In the genomic region with DNA sequence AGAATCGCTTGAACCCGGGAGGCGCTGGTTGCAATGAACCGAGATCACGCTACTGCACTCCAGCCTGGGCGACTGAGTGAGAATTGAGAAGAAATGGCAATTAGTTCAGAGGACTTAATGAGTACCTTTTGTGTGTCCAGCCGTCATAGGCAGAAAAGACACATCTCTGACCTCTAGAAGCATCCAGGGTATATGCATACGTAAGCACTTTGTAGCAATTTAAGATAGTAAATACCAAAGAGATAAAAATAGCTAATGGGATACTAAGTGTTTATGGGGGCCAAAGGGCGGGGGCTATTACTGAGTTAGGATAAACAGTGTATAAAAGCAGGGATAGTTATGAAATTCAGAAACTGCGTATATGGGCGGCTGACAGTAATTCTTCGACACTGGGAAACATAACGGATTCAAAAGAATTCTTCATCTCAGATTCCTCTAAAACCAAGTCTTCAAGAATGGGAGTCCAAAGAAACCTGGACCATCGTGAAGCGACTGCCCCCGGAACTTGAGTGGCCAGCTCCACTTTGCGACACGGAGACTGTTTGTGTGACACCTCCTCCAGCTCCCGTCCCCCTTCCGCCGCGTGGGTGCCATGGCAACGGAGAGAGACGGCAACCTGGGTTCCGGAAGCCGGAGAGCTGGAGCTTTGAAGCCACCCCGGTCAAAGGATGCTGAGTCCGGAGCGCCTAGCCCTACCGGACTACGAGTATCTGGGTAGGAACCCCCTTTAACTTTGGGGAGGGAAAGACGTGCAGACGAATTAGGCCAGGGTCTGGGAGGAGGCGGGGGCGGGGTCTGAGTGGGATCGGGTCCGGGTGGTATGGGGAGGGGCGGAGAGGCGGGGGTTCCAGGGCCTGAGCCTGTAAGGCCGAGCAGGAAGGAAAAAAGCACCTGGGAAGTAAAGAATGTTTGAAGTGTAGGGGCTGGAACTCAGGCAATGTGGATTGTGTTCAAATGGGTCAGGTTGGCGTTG, we compare ENCODE assay signal across 1 cellular context.
TF ChIP-seq lines count a peak whose summit lies in the region.

A gene with protein sequence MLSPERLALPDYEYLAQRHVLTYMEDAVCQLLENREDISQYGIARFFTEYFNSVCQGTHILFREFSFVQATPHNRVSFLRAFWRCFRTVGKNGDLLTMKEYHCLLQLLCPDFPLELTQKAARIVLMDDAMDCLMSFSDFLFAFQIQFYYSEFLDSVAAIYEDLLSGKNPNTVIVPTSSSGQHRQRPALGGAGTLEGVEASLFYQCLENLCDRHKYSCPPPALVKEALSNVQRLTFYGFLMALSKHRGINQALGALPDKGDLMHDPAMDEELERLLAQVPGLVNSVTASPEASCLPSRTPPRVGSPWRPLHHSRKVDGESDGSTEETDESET (plus strand): TSS at position 624 of the 973 bp plus-strand sequence. CDS start 45 bp downstream, at position 669.

TF ChIP-seq in HepG2, 621 proteins besides CTCF, POLR2A, EP300 and RAD21 (continued from another document and continues in another):
- TF ChIP-seq, protein P1, sequence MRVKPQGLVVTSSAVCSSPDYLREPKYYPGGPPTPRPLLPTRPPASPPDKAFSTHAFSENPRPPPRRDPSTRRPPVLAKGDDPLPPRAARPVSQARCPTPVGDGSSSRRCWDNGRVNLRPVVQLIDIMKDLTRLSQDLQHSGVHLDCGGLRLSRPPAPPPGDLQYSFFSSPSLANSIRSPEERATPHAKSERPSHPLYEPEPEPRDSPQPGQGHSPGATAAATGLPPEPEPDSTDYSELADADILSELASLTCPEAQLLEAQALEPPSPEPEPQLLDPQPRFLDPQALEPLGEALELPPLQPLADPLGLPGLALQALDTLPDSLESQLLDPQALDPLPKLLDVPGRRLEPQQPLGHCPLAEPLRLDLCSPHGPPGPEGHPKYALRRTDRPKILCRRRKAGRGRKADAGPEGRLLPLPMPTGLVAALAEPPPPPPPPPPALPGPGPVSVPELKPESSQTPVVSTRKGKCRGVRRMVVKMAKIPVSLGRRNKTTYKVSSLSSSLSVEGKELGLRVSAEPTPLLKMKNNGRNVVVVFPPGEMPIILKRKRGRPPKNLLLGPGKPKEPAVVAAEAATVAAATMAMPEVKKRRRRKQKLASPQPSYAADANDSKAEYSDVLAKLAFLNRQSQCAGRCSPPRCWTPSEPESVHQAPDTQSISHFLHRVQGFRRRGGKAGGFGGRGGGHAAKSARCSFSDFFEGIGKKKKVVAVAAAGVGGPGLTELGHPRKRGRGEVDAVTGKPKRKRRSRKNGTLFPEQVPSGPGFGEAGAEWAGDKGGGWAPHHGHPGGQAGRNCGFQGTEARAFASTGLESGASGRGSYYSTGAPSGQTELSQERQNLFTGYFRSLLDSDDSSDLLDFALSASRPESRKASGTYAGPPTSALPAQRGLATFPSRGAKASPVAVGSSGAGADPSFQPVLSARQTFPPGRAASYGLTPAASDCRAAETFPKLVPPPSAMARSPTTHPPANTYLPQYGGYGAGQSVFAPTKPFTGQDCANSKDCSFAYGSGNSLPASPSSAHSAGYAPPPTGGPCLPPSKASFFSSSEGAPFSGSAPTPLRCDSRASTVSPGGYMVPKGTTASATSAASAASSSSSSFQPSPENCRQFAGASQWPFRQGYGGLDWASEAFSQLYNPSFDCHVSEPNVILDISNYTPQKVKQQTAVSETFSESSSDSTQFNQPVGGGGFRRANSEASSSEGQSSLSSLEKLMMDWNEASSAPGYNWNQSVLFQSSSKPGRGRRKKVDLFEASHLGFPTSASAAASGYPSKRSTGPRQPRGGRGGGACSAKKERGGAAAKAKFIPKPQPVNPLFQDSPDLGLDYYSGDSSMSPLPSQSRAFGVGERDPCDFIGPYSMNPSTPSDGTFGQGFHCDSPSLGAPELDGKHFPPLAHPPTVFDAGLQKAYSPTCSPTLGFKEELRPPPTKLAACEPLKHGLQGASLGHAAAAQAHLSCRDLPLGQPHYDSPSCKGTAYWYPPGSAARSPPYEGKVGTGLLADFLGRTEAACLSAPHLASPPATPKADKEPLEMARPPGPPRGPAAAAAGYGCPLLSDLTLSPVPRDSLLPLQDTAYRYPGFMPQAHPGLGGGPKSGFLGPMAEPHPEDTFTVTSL (CRISPR knock-in tag; IDR thresholded peaks at IDR 0.05; ENCODE audit: borderline replicate concordance) = no peak
- TF ChIP-seq, protein P2, sequence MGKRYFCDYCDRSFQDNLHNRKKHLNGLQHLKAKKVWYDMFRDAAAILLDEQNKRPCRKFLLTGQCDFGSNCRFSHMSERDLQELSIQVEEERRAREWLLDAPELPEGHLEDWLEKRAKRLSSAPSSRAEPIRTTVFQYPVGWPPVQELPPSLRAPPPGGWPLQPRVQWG (CRISPR knock-in tag; IDR thresholded peaks at IDR 0.05; ENCODE audit: borderline replicate concordance, low read depth) = no peak
- TF ChIP-seq, protein P3, sequence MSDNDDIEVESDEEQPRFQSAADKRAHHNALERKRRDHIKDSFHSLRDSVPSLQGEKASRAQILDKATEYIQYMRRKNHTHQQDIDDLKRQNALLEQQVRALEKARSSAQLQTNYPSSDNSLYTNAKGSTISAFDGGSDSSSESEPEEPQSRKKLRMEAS (IDR thresholded peaks at IDR 0.05) = peak; percentile 68; the same call in 1 of the 2 replicates
- TF ChIP-seq THYN1 (CRISPR knock-in tag; IDR thresholded peaks at IDR 0.05; ENCODE audit: borderline replicate concordance, low read depth) = no peak
- no peak for TF ChIP-seq ARNT (IDR thresholded peaks at IDR 0.05)
- TF ChIP-seq EZH2 (conservative IDR thresholded peaks at IDR 0.05; ENCODE audit: low read depth, low read length) = no peak
- TF ChIP-seq HCFC1 (IDR thresholded peaks at IDR 0.05; ENCODE audit: low read depth, low read length) = peak; percentile 75
- TF ChIP-seq MLLT10 (CRISPR knock-in tag; IDR thresholded peaks at IDR 0.05) = no peak
- TF ChIP-seq, protein P4, sequence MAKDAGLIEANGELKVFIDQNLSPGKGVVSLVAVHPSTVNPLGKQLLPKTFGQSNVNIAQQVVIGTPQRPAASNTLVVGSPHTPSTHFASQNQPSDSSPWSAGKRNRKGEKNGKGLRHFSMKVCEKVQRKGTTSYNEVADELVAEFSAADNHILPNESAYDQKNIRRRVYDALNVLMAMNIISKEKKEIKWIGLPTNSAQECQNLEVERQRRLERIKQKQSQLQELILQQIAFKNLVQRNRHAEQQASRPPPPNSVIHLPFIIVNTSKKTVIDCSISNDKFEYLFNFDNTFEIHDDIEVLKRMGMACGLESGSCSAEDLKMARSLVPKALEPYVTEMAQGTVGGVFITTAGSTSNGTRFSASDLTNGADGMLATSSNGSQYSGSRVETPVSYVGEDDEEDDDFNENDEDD (CRISPR knock-in tag; IDR thresholded peaks at IDR 0.05; ENCODE audit: borderline replicate concordance) = no peak
- peak; percentile 71 for TF ChIP-seq ZBTB38 (CRISPR knock-in tag; IDR thresholded peaks at IDR 0.05)
- TF ChIP-seq, protein P5, sequence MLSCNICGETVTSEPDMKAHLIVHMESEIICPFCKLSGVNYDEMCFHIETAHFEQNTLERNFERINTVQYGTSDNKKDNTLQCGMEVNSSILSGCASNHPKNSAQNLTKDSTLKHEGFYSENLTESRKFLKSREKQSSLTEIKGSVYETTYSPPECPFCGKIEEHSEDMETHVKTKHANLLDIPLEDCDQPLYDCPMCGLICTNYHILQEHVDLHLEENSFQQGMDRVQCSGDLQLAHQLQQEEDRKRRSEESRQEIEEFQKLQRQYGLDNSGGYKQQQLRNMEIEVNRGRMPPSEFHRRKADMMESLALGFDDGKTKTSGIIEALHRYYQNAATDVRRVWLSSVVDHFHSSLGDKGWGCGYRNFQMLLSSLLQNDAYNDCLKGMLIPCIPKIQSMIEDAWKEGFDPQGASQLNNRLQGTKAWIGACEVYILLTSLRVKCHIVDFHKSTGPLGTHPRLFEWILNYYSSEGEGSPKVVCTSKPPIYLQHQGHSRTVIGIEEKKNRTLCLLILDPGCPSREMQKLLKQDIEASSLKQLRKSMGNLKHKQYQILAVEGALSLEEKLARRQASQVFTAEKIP (CRISPR knock-in tag; IDR thresholded peaks at IDR 0.05; ENCODE audit: borderline replicate concordance) = no peak
- TF ChIP-seq HDAC2 (CRISPR knock-in tag; IDR thresholded peaks at IDR 0.05) = peak; percentile 86; the same call in 1 of the 2 replicates
- no peak for TF ChIP-seq ZNF749 (CRISPR knock-in tag; IDR thresholded peaks at IDR 0.05; ENCODE audit: borderline replicate concordance)
- no peak for TF ChIP-seq ZNF451 (CRISPR knock-in tag; IDR thresholded peaks at IDR 0.05)
- TF ChIP-seq, protein P6, sequence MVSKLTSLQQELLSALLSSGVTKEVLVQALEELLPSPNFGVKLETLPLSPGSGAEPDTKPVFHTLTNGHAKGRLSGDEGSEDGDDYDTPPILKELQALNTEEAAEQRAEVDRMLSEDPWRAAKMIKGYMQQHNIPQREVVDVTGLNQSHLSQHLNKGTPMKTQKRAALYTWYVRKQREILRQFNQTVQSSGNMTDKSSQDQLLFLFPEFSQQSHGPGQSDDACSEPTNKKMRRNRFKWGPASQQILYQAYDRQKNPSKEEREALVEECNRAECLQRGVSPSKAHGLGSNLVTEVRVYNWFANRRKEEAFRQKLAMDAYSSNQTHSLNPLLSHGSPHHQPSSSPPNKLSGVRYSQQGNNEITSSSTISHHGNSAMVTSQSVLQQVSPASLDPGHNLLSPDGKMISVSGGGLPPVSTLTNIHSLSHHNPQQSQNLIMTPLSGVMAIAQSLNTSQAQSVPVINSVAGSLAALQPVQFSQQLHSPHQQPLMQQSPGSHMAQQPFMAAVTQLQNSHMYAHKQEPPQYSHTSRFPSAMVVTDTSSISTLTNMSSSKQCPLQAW (CRISPR knock-in tag; IDR thresholded peaks at IDR 0.05) = peak; percentile 41; the same call in 1 of the 2 replicates
- TF ChIP-seq CREM (IDR thresholded peaks at IDR 0.05) = no peak
- TF ChIP-seq CREM (CRISPR knock-in tag; IDR thresholded peaks at IDR 0.05) = no peak
- TF ChIP-seq ERF (CRISPR knock-in tag; IDR thresholded peaks at IDR 0.05) = 0 out of 2 replicates have a peak, but pooled peaks have one; percentile 29
- peak; percentile 30; the same call in 1 of the 2 replicates for TF ChIP-seq FOXO1 (CRISPR knock-in tag; IDR thresholded peaks at IDR 0.05)
- TF ChIP-seq, protein P7, sequence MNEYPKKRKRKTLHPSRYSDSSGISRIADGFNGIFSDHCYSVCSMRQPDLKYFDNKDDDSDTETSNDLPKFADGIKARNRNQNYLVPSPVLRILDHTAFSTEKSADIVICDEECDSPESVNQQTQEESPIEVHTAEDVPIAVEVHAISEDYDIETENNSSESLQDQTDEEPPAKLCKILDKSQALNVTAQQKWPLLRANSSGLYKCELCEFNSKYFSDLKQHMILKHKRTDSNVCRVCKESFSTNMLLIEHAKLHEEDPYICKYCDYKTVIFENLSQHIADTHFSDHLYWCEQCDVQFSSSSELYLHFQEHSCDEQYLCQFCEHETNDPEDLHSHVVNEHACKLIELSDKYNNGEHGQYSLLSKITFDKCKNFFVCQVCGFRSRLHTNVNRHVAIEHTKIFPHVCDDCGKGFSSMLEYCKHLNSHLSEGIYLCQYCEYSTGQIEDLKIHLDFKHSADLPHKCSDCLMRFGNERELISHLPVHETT (CRISPR knock-in tag; conservative IDR thresholded peaks at IDR 0.05) = peak; percentile 75; the same call in 1 of the 2 replicates
- TF ChIP-seq, protein P8, sequence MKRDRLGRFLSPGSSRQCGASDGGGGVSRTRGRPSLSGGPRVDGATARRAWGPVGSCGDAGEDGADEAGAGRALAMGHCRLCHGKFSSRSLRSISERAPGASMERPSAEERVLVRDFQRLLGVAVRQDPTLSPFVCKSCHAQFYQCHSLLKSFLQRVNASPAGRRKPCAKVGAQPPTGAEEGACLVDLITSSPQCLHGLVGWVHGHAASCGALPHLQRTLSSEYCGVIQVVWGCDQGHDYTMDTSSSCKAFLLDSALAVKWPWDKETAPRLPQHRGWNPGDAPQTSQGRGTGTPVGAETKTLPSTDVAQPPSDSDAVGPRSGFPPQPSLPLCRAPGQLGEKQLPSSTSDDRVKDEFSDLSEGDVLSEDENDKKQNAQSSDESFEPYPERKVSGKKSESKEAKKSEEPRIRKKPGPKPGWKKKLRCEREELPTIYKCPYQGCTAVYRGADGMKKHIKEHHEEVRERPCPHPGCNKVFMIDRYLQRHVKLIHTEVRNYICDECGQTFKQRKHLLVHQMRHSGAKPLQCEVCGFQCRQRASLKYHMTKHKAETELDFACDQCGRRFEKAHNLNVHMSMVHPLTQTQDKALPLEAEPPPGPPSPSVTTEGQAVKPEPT (CRISPR knock-in tag; IDR thresholded peaks at IDR 0.05; ENCODE audit: low read depth) = no peak
- TF ChIP-seq, protein P9, sequence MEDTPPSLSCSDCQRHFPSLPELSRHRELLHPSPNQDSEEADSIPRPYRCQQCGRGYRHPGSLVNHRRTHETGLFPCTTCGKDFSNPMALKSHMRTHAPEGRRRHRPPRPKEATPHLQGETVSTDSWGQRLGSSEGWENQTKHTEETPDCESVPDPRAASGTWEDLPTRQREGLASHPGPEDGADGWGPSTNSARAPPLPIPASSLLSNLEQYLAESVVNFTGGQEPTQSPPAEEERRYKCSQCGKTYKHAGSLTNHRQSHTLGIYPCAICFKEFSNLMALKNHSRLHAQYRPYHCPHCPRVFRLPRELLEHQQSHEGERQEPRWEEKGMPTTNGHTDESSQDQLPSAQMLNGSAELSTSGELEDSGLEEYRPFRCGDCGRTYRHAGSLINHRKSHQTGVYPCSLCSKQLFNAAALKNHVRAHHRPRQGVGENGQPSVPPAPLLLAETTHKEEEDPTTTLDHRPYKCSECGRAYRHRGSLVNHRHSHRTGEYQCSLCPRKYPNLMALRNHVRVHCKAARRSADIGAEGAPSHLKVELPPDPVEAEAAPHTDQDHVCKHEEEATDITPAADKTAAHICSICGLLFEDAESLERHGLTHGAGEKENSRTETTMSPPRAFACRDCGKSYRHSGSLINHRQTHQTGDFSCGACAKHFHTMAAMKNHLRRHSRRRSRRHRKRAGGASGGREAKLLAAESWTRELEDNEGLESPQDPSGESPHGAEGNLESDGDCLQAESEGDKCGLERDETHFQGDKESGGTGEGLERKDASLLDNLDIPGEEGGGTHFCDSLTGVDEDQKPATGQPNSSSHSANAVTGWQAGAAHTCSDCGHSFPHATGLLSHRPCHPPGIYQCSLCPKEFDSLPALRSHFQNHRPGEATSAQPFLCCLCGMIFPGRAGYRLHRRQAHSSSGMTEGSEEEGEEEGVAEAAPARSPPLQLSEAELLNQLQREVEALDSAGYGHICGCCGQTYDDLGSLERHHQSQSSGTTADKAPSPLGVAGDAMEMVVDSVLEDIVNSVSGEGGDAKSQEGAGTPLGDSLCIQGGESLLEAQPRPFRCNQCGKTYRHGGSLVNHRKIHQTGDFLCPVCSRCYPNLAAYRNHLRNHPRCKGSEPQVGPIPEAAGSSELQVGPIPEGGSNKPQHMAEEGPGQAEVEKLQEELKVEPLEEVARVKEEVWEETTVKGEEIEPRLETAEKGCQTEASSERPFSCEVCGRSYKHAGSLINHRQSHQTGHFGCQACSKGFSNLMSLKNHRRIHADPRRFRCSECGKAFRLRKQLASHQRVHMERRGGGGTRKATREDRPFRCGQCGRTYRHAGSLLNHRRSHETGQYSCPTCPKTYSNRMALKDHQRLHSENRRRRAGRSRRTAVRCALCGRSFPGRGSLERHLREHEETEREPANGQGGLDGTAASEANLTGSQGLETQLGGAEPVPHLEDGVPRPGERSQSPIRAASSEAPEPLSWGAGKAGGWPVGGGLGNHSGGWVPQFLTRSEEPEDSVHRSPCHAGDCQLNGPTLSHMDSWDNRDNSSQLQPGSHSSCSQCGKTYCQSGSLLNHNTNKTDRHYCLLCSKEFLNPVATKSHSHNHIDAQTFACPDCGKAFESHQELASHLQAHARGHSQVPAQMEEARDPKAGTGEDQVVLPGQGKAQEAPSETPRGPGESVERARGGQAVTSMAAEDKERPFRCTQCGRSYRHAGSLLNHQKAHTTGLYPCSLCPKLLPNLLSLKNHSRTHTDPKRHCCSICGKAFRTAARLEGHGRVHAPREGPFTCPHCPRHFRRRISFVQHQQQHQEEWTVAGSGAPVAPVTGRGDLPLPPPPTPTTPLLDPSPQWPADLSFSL (CRISPR knock-in tag; IDR thresholded peaks at IDR 0.05) = no peak
- peak in 1 of 2 experiments; percentile 53; a peak in 1 of 4 replicates for TF ChIP-seq KLF16 (CRISPR knock-in tag; IDR thresholded peaks at IDR 0.05)
- TF ChIP-seq ZNF20 (CRISPR knock-in tag; IDR thresholded peaks at IDR 0.05) = no peak
- TF ChIP-seq ZNF672 (CRISPR knock-in tag; IDR thresholded peaks at IDR 0.05) = no peak
- no peak for TF ChIP-seq ZNF292 (CRISPR knock-in tag; IDR thresholded peaks at IDR 0.05; ENCODE audit: borderline replicate concordance, low read depth)
- TF ChIP-seq ZNF24 (IDR thresholded peaks at IDR 0.05) = 0 out of 2 replicates have a peak, but pooled peaks have one; percentile 30
- TF ChIP-seq POLR2G (IDR thresholded peaks at IDR 0.05; ENCODE audit: low read depth, low read length) = peak; percentile 50; the same call in 1 of the 2 replicates
